ENCODE assay signal across 9 cellular contexts in the genomic region with DNA sequence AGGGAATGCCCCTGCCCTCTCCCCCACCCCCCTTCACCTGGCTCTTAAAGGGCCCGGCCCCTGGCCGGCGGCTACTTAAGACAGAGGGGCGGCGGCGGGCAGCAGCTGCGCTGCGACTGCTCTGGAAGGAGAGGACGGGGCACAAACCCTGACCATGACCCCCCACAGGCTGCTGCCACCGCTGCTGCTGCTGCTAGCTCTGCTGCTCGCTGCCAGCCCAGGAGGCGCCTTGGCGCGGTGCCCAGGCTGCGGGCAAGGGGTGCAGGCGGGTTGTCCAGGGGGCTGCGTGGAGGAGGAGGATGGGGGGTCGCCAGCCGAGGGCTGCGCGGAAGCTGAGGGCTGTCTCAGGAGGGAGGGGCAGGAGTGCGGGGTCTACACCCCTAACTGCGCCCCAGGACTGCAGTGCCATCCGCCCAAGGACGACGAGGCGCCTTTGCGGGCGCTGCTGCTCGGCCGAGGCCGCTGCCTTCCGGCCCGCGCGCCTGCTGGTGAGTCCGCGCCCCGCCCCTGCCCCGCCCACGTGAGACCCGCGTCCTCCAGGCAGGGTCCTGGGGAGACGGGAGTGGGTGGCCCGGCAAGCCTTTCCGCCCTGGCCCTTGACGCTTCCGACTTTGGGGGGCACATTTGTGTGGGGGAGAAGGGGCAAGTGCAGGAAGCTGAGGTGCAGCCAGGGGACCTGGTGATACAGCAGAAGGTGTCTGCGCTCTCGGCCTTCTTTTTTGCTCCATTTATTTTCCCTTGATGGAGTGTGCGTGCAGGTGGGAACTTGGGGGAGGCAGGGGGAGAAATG. TPM values are rescaled to one million over a fixed set of nuclear protein-coding genes. Genes with fewer than 3 reads are reported as not detected.
DNase-seq lines count a peak whose midpoint lies in the region; ATAC-seq and TF ChIP-seq lines count a peak whose summit lies in the region.
"Had no signal": no experiment of that assay in that cellular context is flagged by ENCODE, and none has a peak within 500 bp of the region (broad histone marks: within the 10 kb centered on the region; RNA-seq: fewer than 3 reads in every experiment).

A gene with protein sequence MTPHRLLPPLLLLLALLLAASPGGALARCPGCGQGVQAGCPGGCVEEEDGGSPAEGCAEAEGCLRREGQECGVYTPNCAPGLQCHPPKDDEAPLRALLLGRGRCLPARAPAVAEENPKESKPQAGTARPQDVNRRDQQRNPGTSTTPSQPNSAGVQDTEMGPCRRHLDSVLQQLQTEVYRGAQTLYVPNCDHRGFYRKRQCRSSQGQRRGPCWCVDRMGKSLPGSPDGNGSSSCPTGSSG (plus strand): TSS at position 104 of the 790 bp plus-strand sequence. CDS start 51 bp downstream, at position 155.

- peaks cover 30% of the 10 kb centered on the region for H3K4me1 Mint-ChIP-seq in activated CD4-positive, alpha-beta T cell treated with anti-CD3 and anti-CD28 coated beads for 36 hours

- peak within 1 kb of the TSS; percentile 61 to 84 for H3K9ac ChIP-seq in colonic mucosa (ENCODE audit: low read depth in 2 of 2, low read length in 2 of 2)
- peak within 1 kb of the TSS in 1 of 2 donors; percentile 35 for H3K9ac ChIP-seq in liver (ENCODE audit: low read depth in 1 of 2, low read length in 2 of 2)

- no peaks in the 10 kb centered on the region for H3K9me3 ChIP-seq in colonic mucosa
- H3K9me3 ChIP-seq in liver (ENCODE audit: control insufficient read depth in 4 of 4, low read length in 3 of 4), result no peaks in the 10 kb centered on the region

- H3K27ac ChIP-seq in colonic mucosa, result peak within 1 kb of the TSS; percentile 69
- H3K27ac ChIP-seq in liver (ENCODE audit: low read depth in 1 of 2, low read length in 2 of 2), result peak within 1 kb of the TSS; percentile 64 to 71
- H3K27ac ChIP-seq: C4-2B had no signal

- POLR2A ChIA-PET in activated CD4-positive, alpha-beta T cell treated with anti-CD3 and anti-CD28 coated beads for 36 hours (lab: Charles Lee), result interaction anchor here (2.8 kb wide), 1 partner anchor 18 kb away, joined by 13 read pairs; a partner anchor contains a TSS

- peak within 1 kb of the TSS; percentile 72 for H3K4me3 Mint-ChIP-seq in activated CD4-positive, alpha-beta T cell treated with anti-CD3 and anti-CD28 coated beads for 36 hours

- ATAC-seq in activated CD4-positive, alpha-beta T cell treated with anti-CD3 and anti-CD28 coated beads for 36 hours, result peak; percentile 51

- peak within 1 kb of the TSS; percentile 43 for H3K4me3 ChIP-seq in colonic mucosa
- H3K4me3 ChIP-seq in liver (ENCODE audit: low read depth in 1 of 3, low read length in 3 of 3), result peak within 1 kb of the TSS in 2 of 3 donors; percentile 41 to 55

- H3K27ac Mint-ChIP-seq in activated CD4-positive, alpha-beta T cell treated with anti-CD3 and anti-CD28 coated beads for 36 hours, result peak within 1 kb of the TSS; percentile 89

- H3K36me3 ChIP-seq in colonic mucosa (no peaks in the 10 kb centered on the region), liver (ENCODE audit: control insufficient read depth in 4 of 4, insufficient read depth in 3 of 4, low read depth in 1 of 4, low read length in 3 of 4) (no peaks in the 10 kb centered on the region)

- intact Hi-C loops in activated CD4-positive, alpha-beta T cell treated with anti-CD3 and anti-CD28 coated beads for 36 hours (cut with DNase I, micrococcal nuclease), result loop anchor here (1.0 kb wide), 1 partner anchor 18 kb away; a partner anchor contains a TSS
- intact Hi-C loops in colonic mucosa (cut with DNase I), result loop anchor here (2.0 kb wide), 1 partner anchor 31 kb away; no protein-coding TSS in a partner anchor

- H3K36me3 Mint-ChIP-seq in activated CD4-positive, alpha-beta T cell treated with anti-CD3 and anti-CD28 coated beads for 36 hours (ENCODE audit: low read depth), result no peaks in the 10 kb centered on the region

- H3K9me3 Mint-ChIP-seq in activated CD4-positive, alpha-beta T cell treated with anti-CD3 and anti-CD28 coated beads for 36 hours (ENCODE audit: low read depth), result no peaks in the 10 kb centered on the region

- no peaks in the 10 kb centered on the region for H3K27me3 ChIP-seq in colonic mucosa
- H3K27me3 ChIP-seq in liver (ENCODE audit: control insufficient read depth in 4 of 4, insufficient read depth in 4 of 4, low read length in 3 of 4), result no peaks in the 10 kb centered on the region

- H3K4me1 ChIP-seq in colonic mucosa, result peaks cover 17% of the 10 kb centered on the region
- peaks cover 10 to 28% (median 18%) of the 10 kb centered on the region in 4 donors for H3K4me1 ChIP-seq in liver (ENCODE audit: control insufficient read depth in 4 of 4, insufficient read depth in 4 of 4, low read length in 3 of 4)

- H3K27me3 Mint-ChIP-seq in activated CD4-positive, alpha-beta T cell treated with anti-CD3 and anti-CD28 coated beads for 36 hours, result peaks cover 12% of the 10 kb centered on the region

- CTCF ChIA-PET in activated CD4-positive, alpha-beta T cell treated with anti-CD3 and anti-CD28 coated beads for 36 hours (lab: Charles Lee), result interaction anchor here (1.0 to 7.5 kb wide), 9 partner anchors 13 to 819 kb away, joined by 3 to 277 read pairs (median 5); a partner anchor contains a TSS

- DNase-seq in NCI-H1694 treated with DMSO at 0.1 percent for 48 hours (lab: John Stamatoyannopoulos, UW), result peak; percentile 11
- no peak for DNase-seq in NCI-H1694 (lab: John Stamatoyannopoulos, UW)
- DNase-seq in NCI-H1048 (lab: John Stamatoyannopoulos, UW), result peak; percentile 3
- peak; percentile 79 for DNase-seq in activated CD4-positive, alpha-beta T cell treated with anti-CD3 and anti-CD28 coated beads for 36 hours
- peak; percentile 62 for DNase-seq in colonic mucosa
- peak; percentile 35 to 55 for DNase-seq in stimulated activated CD4-positive, alpha-beta T cell treated with anti-CD3 and anti-CD28 coated beads, Interleukin-4, amount 100 ng/mL, for 4 hours
- no peak for DNase-seq in SIG-M5 treated with dmso at 0.1 percent for 504 hours (lab: John Stamatoyannopoulos, UW; ENCODE audit: unreplicated experiment)

- 5% methylated on average over 51 of the region's 51 CpGs for WGBS in liver

- no peak for TF ChIP-seq CTCF in colonic mucosa (IDR thresholded peaks at IDR 0.05)
- no peak for TF ChIP-seq CTCF in liver (IDR thresholded peaks at IDR 0.05; ENCODE audit: low read depth, low read length, missing input control)

- TF ChIP-seq RAD21 in liver (IDR thresholded peaks at IDR 0.05), result no peak

TF ChIP-seq in liver, 16 proteins besides CTCF, POLR2A, EP300 and RAD21 (continues in another document):
- no peak for TF ChIP-seq TAF1 (conservative IDR thresholded peaks at IDR 0.05)
- no peak for TF ChIP-seq HNF4G (IDR thresholded peaks at IDR 0.05)
- TF ChIP-seq EGR1 (IDR thresholded peaks at IDR 0.05; ENCODE audit: low read depth in 2 of 2), result no peak
- TF ChIP-seq JUND (IDR thresholded peaks at IDR 0.05), result no peak
- TF ChIP-seq HNF4A (conservative IDR thresholded peaks at IDR 0.05), result no peak
- TF ChIP-seq, protein P1, sequence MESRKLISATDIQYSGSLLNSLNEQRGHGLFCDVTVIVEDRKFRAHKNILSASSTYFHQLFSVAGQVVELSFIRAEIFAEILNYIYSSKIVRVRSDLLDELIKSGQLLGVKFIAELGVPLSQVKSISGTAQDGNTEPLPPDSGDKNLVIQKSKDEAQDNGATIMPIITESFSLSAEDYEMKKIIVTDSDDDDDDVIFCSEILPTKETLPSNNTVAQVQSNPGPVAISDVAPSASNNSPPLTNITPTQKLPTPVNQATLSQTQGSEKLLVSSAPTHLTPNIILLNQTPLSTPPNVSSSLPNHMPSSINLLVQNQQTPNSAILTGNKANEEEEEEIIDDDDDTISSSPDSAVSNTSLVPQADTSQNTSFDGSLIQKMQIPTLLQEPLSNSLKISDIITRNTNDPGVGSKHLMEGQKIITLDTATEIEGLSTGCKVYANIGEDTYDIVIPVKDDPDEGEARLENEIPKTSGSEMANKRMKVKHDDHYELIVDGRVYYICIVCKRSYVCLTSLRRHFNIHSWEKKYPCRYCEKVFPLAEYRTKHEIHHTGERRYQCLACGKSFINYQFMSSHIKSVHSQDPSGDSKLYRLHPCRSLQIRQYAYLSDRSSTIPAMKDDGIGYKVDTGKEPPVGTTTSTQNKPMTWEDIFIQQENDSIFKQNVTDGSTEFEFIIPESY (IDR thresholded peaks at IDR 0.05), result no peak
- no peak for TF ChIP-seq RXRA (IDR thresholded peaks at IDR 0.05)
- TF ChIP-seq, protein P2, sequence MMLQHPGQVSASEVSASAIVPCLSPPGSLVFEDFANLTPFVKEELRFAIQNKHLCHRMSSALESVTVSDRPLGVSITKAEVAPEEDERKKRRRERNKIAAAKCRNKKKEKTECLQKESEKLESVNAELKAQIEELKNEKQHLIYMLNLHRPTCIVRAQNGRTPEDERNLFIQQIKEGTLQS (IDR thresholded peaks at IDR 0.05), result no peak
- no peak for TF ChIP-seq NR2F2 (IDR thresholded peaks at IDR 0.05)
- TF ChIP-seq, protein P3, sequence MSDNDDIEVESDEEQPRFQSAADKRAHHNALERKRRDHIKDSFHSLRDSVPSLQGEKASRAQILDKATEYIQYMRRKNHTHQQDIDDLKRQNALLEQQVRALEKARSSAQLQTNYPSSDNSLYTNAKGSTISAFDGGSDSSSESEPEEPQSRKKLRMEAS (IDR thresholded peaks at IDR 0.05), result no peak
- TF ChIP-seq FOXA2 (IDR thresholded peaks at IDR 0.05), result no peak
- TF ChIP-seq FOXA1 (IDR thresholded peaks at IDR 0.05), result no peak
- TF ChIP-seq YY1 (IDR thresholded peaks at IDR 0.05), result no peak
- TF ChIP-seq SP1 (IDR thresholded peaks at IDR 0.05), result no peak

RNA-seq across cellular contexts. Expression of the gene that starts here (rescaled TPM):
- 1 to 10 TPM; 1.3 to 2.4 TPM for total RNA-seq in activated CD4-positive, alpha-beta T cell treated with anti-CD3 and anti-CD28 coated beads for 36 hours
- total RNA-seq in colonic mucosa (10 to 100 TPM in 1 of 2 donors, 1 to 10 TPM in 1; 7.2 to 14.6 TPM), liver (10 to 100 TPM in 1 of 2 donors, 1 to 10 TPM in 1; 1.6 to 13.6 TPM)
- polyA plus RNA-seq in liver, result 10 to 100 TPM; 10.5 to 17.6 TPM

Comparison
In these comparisons a context has a peak if more than half of its experiments do, and no peak if none do; other contexts are left out.
1. DNase-seq: peak in NCI-H1694 treated with DMSO at 0.1 percent for 48 hours (single experiment), NCI-H1048 (single experiment), activated CD4-positive, alpha-beta T cell treated with anti-CD3 and anti-CD28 coated beads for 36 hours (single experiment), colonic mucosa (single experiment) and stimulated activated CD4-positive, alpha-beta T cell treated with anti-CD3 and anti-CD28 coated beads, Interleukin-4, amount 100 ng/mL, for 4 hours (2 of 2); none in NCI-H1694 (single experiment) and SIG-M5 treated with dmso at 0.1 percent for 504 hours (single experiment).